In genomic region chr16:30525844-30526136, GRCh38 we compare ENCODE assay signal across 10 cellular contexts.
A peak's percentile ranks its signal among the peaks of the same experiment; 100 is the strongest.
DNase-seq lines count a peak whose midpoint lies in the region; FAIRE-seq lines count a peak whose summit lies in the region.
"Had no signal": no experiment of that assay in that cellular context is flagged by ENCODE, and none has a peak within 500 bp of the region (broad histone marks: within the 10 kb centered on the region; RNA-seq: fewer than 3 reads in every experiment).

No MANE protein-coding gene starts in this region.

- peak overlapping the region; percentile 44 to 75 (median 71) for H3K9ac ChIP-seq in subcutaneous abdominal adipose tissue (ENCODE audit: low read length in 5 of 5)

- peaks cover 0 to 11% (median 9%) of the 10 kb centered on the region in 5 donors for H3K36me3 ChIP-seq in subcutaneous abdominal adipose tissue (ENCODE audit: control insufficient read depth in 5 of 5, insufficient read depth in 5 of 5, low read length in 5 of 5)

- peaks cover 5% of the 10 kb centered on the region for H3K36me3 Mint-ChIP-seq in activated naive CD8-positive, alpha-beta T cell

- FAIRE-seq in urothelium cell line (lab: Jason Lieb, UNC), result no peak
- FAIRE-seq: HTR-8/SVneo had no signal

- peak overlapping the region; percentile 87 for H3K4me3 Mint-ChIP-seq in activated naive CD8-positive, alpha-beta T cell

- H3K27me3 ChIP-seq in subcutaneous abdominal adipose tissue (ENCODE audit: control insufficient read depth in 5 of 5, insufficient read depth in 4 of 5, low read length in 5 of 5), result no peaks in the 10 kb centered on the region

- peak; percentile 46 for DNase-seq in SIG-M5 treated with dmso at 0.1 percent for 504 hours (lab: John Stamatoyannopoulos, UW; ENCODE audit: unreplicated experiment)
- DNase-seq in SIG-M5 (lab: John Stamatoyannopoulos, UW), result no peak
- DNase-seq in iris pigment epithelial cell (ENCODE audit: low read depth), result peak; percentile 15
- DNase-seq in urothelium cell line (ENCODE audit: low spot score), result no peak
- DNase-seq in stimulated activated CD4-positive, alpha-beta T cell treated with anti-CD3 and anti-CD28 coated beads, Interleukin-2, amount 100 ng/mL, for 24 hours, result no peak
- no peak for DNase-seq in T1000 (lab: John Stamatoyannopoulos, UW)
- DNase-seq: foreskin melanocyte had no signal

- no peaks in the 10 kb centered on the region for H3K27me3 Mint-ChIP-seq in activated naive CD8-positive, alpha-beta T cell

- H3K4me1 ChIP-seq in subcutaneous abdominal adipose tissue (ENCODE audit: control insufficient read depth in 5 of 5, insufficient read depth in 5 of 5, low read length in 5 of 5), result peaks cover 7 to 40% (median 31%) of the 10 kb centered on the region in 5 donors

- H3K9me3 ChIP-seq in subcutaneous abdominal adipose tissue (ENCODE audit: control insufficient read depth in 5 of 5, low read length in 5 of 5), result no peaks in the 10 kb centered on the region

- H3K4me3 ChIP-seq in subcutaneous abdominal adipose tissue (ENCODE audit: low read depth in 1 of 5, low read length in 5 of 5), result peak overlapping the region; percentile 50 to 89 (median 66)

- peaks cover 23% of the 10 kb centered on the region for H3K4me1 Mint-ChIP-seq in activated naive CD8-positive, alpha-beta T cell (ENCODE audit: low read depth)

- peak overlapping the region; percentile 69 for H3K27ac ChIP-seq in subcutaneous abdominal adipose tissue (ENCODE audit: low read depth, low read length)

- H3K27ac Mint-ChIP-seq in activated naive CD8-positive, alpha-beta T cell, result no peak overlapping the region

- H3K9me3 Mint-ChIP-seq in activated naive CD8-positive, alpha-beta T cell (ENCODE audit: low read depth), result no peaks in the 10 kb centered on the region

Comparison
In these comparisons a context has a peak if more than half of its experiments do, and no peak if none do; other contexts are left out.
1. DNase-seq: peak in SIG-M5 treated with dmso at 0.1 percent for 504 hours (single experiment) and iris pigment epithelial cell (single experiment); none in SIG-M5 (single experiment), urothelium cell line (single experiment), stimulated activated CD4-positive, alpha-beta T cell treated with anti-CD3 and anti-CD28 coated beads, Interleukin-2, amount 100 ng/mL, for 24 hours (0 of 2) and T1000 (single experiment).